8 cellular contexts compared by ENCODE assay signal in genomic region chr19:39481229-39481545, GRCh38. TPM values are rescaled to one million over a fixed set of nuclear protein-coding genes. Genes with fewer than 3 reads are reported as not detected.
DNase-seq lines count a peak whose midpoint lies in the region; ATAC-seq, FAIRE-seq and TF ChIP-seq lines count a peak whose summit lies in the region.

No MANE protein-coding gene starts in this region.

- intact Hi-C loops in pancreas (cut with DNase I) = no loop called here

- H3K4me1 ChIP-seq in OCI-LY1 (ENCODE audit: insufficient read depth, low read length, severe bottlenecking) (peaks cover 24% of the 10 kb centered on the region), endodermal cell (ENCODE audit: control insufficient read depth, insufficient read depth, low read length) (no peaks in the 10 kb centered on the region), pancreas (peaks cover 0 to 8% (median 8%) of the 10 kb centered on the region in 3 donors)

- H4K20me1 ChIP-seq in OCI-LY1 (ENCODE audit: insufficient read depth, low read length) = no peaks in the 10 kb centered on the region

- no peak for ATAC-seq in pancreas
- no peak for ATAC-seq in HG02610 (IDR thresholded peaks at IDR 0.05; ENCODE audit: unreplicated experiment)
- ATAC-seq in GM21367 (IDR thresholded peaks at IDR 0.05; ENCODE audit: unreplicated experiment) = no peak

- H3K27ac ChIP-seq in OCI-LY1 (ENCODE audit: low read depth, low read length, poor library complexity, severe bottlenecking) = peak overlapping the region; percentile 40
- H3K27ac ChIP-seq in endodermal cell (ENCODE audit: low read depth, low read length) = peak overlapping the region; percentile 88
- peak overlapping the region; percentile 31 to 73 (median 60) for H3K27ac ChIP-seq in pancreas

- H3K9ac ChIP-seq in OCI-LY1 (ENCODE audit: low read length) (peak overlapping the region; percentile 98), endodermal cell (ENCODE audit: extremely low read depth, low read length, poor library complexity, severe bottlenecking) (peak overlapping the region; percentile 98)

- H3K27ac Mint-ChIP-seq in endodermal cell = peak overlapping the region; percentile 98

- no peaks in the 10 kb centered on the region for H3K9me3 Mint-ChIP-seq in endodermal cell

- 3 to 4% methylated on average over 10 to 12 of the region's 12 CpGs for WGBS in endodermal cell (ENCODE audit: insufficient coverage in 1 of 2, insufficient read length in 1 of 2), 2 experiments
- WGBS in pancreas, 2 donors = 0 to 2% methylated on average over 12 of the region's 12 CpGs

- no peak for FAIRE-seq in pancreas (lab: Jason Lieb, UNC)

- H3K4me1 Mint-ChIP-seq in endodermal cell = peaks cover 20% of the 10 kb centered on the region

- no peak for TF ChIP-seq CTCF in OCI-LY1 (IDR thresholded peaks at IDR 0.05; ENCODE audit: low read length)
- no peak for TF ChIP-seq CTCF in endodermal cell (conservative IDR thresholded peaks at IDR 0.05)
- TF ChIP-seq CTCF in pancreas (IDR thresholded peaks at IDR 0.05) = no peak

- H3K4me3 Mint-ChIP-seq in endodermal cell = peak overlapping the region; percentile 89

- H3F3A ChIP-seq in OCI-LY1 (ENCODE audit: insufficient read depth, low read length) = peaks cover 4% of the 10 kb centered on the region; the same call in 1 of the 2 replicates

- peak overlapping the region; percentile 100 for H3K4me2 ChIP-seq in OCI-LY1 (ENCODE audit: low read length)

- no peaks in the 10 kb centered on the region for H3K9me2 ChIP-seq in OCI-LY1 (ENCODE audit: low read depth, low read length)

- peak; percentile 26 for DNase-seq in GM03348 (ENCODE audit: low spot score)
- DNase-seq in endodermal cell = no peak
- no peak for DNase-seq in pancreas
- no peak for DNase-seq in GF-D8 (lab: John Stamatoyannopoulos, UW)
- no peak for DNase-seq in A172 (ENCODE audit: low spot score)

- peaks cover 11% of the 10 kb centered on the region for H3K79me2 ChIP-seq in OCI-LY1 (ENCODE audit: insufficient read depth, low read length)

- H3K27me3 ChIP-seq in OCI-LY1 (ENCODE audit: insufficient read depth, low read length) = no peaks in the 10 kb centered on the region
- H3K27me3 ChIP-seq in endodermal cell (ENCODE audit: control insufficient read depth, insufficient read depth, low read length, poor library complexity, severe bottlenecking) = no peaks in the 10 kb centered on the region
- H3K27me3 ChIP-seq in pancreas = no peaks in the 10 kb centered on the region

- H3K9me3 ChIP-seq in OCI-LY1 (ENCODE audit: low read length) (no peaks in the 10 kb centered on the region), endodermal cell (ENCODE audit: control insufficient read depth, low read length) (no peaks in the 10 kb centered on the region), pancreas (no peaks in the 10 kb centered on the region)

- H3K36me3 ChIP-seq in OCI-LY1 (ENCODE audit: insufficient read depth, low read length) (peaks cover 48% of the 10 kb centered on the region), endodermal cell (ENCODE audit: control insufficient read depth, insufficient read depth, low read length) (peaks cover 39% of the 10 kb centered on the region), pancreas (peaks cover 0 to under 1% (median 0%) of the 10 kb centered on the region in 3 donors)

- no peak overlapping the region for H2AFZ ChIP-seq in OCI-LY1 (ENCODE audit: low read length)

- H3K27me3 Mint-ChIP-seq in endodermal cell (ENCODE audit: insufficient read depth) = no peaks in the 10 kb centered on the region

- H3K4me3 ChIP-seq in OCI-LY1 (ENCODE audit: low read depth, low read length, poor library complexity, severe bottlenecking) (peak overlapping the region; percentile 98), endodermal cell (ENCODE audit: low read length) (peak overlapping the region; percentile 98), pancreas (peak overlapping the region; percentile 82 to 99 (median 92))

- H3K36me3 Mint-ChIP-seq in endodermal cell (ENCODE audit: low read depth) = peaks cover 38% of the 10 kb centered on the region

RNA-seq across cellular contexts. Expression of gene TIMM50, which starts 0.5 kb away (rescaled TPM):
- total RNA-seq in endodermal cell = 10 to 100 TPM; 87.8 to 94.6 TPM
- polyA plus RNA-seq in endodermal cell (2013, experiment 1 of 2) = 83.8 TPM
- 79.7 TPM for polyA plus RNA-seq in endodermal cell (2013, experiment 2 of 2)
- total RNA-seq in pancreas = 10 to 100 TPM; 15.2 to 27.5 (median 21.3) TPM
- 10 to 100 TPM; 38.6 to 40.4 TPM for polyA plus RNA-seq in pancreas
- total RNA-seq in A172 (2014; rRNA removed; shearing (Covaris generic)) = 116 and 127 TPM in 2 replicates

RNA-seq across cellular contexts. Expression of gene DLL3, which starts 17.6 kb away (rescaled TPM):
- total RNA-seq in endodermal cell = 1 to 10 TPM; 2.0 to 4.3 TPM
- polyA plus RNA-seq in endodermal cell (2013, experiment 1 of 2) = 46.8 TPM
- polyA plus RNA-seq in endodermal cell (2013, experiment 2 of 2) = 39.5 TPM
- total RNA-seq in pancreas = under 1 TPM in 1 of 6 donors, not detected in 5; 0.13 TPM
- polyA plus RNA-seq in pancreas = under 1 TPM in 1 of 2 donors, not detected in 1; 0.14 TPM
- not detected in 2 replicates for total RNA-seq in A172 (2014; rRNA removed; shearing (Covaris generic))

RNA-seq across cellular contexts. Expression of gene SELENOV, which starts 33.8 kb away (rescaled TPM):
- total RNA-seq in endodermal cell (10 to 100 TPM in 1 of 2 donors, 1 to 10 TPM in 1; 8.7 to 15.3 TPM), pancreas (not detected)
- 1.9 TPM for polyA plus RNA-seq in endodermal cell (2013, experiment 1 of 2)
- 1.6 TPM for polyA plus RNA-seq in endodermal cell (2013, experiment 2 of 2)
- polyA plus RNA-seq in pancreas = not detected
- total RNA-seq in A172 (2014; rRNA removed; shearing (Covaris generic)) = not detected in 2 replicates

RNA-seq across cellular contexts. Expression of gene SUPT5H, which starts 35.8 kb away (rescaled TPM):
- total RNA-seq in endodermal cell = 100 to 1,000 TPM; 130 to 139 TPM
- 97.6 TPM for polyA plus RNA-seq in endodermal cell (2013, experiment 1 of 2)
- 85.8 TPM for polyA plus RNA-seq in endodermal cell (2013, experiment 2 of 2)
- total RNA-seq in pancreas = 10 to 100 TPM; 49.3 to 69.6 (median 54.0) TPM
- polyA plus RNA-seq in pancreas = 100 to 1,000 TPM; 172 to 229 TPM
- 101 and 116 TPM in 2 replicates for total RNA-seq in A172 (2014; rRNA removed; shearing (Covaris generic))

RNA-seq across cellular contexts. Expression of gene RPS16, which starts 45.4 kb away (rescaled TPM):
- total RNA-seq in endodermal cell (1,000 to 10,000 TPM; 1,674 to 1,990 TPM), pancreas (1,000 to 10,000 TPM in 5 of 6 donors, 100 to 1,000 TPM in 1; 920 to 1,759 (median 1,167) TPM)
- 2,268 TPM for polyA plus RNA-seq in endodermal cell (2013, experiment 1 of 2)
- polyA plus RNA-seq in endodermal cell (2013, experiment 2 of 2) = 2,119 TPM
- polyA plus RNA-seq in pancreas = 1,000 to 10,000 TPM; 1,276 to 1,384 TPM
- 145 and 262 TPM in 2 replicates for total RNA-seq in A172 (2014; rRNA removed; shearing (Covaris generic))
